ENCODE assay signal across 12 cellular contexts in the genomic region with DNA sequence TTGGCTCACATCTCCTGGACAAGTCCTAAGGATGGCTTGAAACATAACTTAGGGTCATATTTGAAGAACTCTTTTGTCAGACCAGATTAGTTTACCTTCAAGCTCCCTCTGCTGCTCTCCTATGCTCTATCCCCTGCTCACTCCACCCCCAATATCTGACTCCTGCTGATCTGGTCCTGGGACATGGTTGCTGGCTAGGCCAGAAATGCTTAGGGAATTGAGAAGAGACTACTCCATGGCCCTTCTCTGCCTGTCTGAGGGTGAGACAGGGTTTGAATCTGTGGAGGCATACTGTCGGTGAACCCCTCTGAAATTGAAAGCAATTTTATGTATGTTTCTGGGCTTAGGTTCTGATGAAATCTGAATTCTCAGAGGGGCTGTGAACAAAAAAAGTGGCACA. TPM values are rescaled to one million over a fixed set of nuclear protein-coding genes. Genes with fewer than 3 reads are reported as not detected.
DNase-seq lines count a peak whose midpoint lies in the region; ATAC-seq and TF ChIP-seq lines count a peak whose summit lies in the region.
"Had no signal": no experiment of that assay in that cellular context is flagged by ENCODE, and none has a peak within 500 bp of the region (broad histone marks: within the 10 kb centered on the region; RNA-seq: fewer than 3 reads in every experiment).

No MANE protein-coding gene starts in this region.

- CTCF ChIA-PET in CD4-positive, alpha-beta T cell (lab: Charles Lee) = interaction anchor here (1.9 to 2.1 kb wide), 2 partner anchors 7 to 17 kb away, joined by 6 to 8 read pairs; no protein-coding TSS in a partner anchor

- peaks cover 82% of the 10 kb centered on the region for H3K4me1 Mint-ChIP-seq in CD4-positive, alpha-beta T cell (ENCODE audit: low read depth)
- H3K4me1 Mint-ChIP-seq in activated T-helper 1 cell treated with anti-CD3 and anti-CD28 coated beads, Interleukin-12 subunit alpha, Interleukin-12 subunit beta, Interleukin-2, Interleukin-4 antibody, amounts not matched to agents 30 ng/mL and 10 ng/mL and 1 ng/mL, durations not matched to agents 14 hours and 24 hours and 36 hours (ENCODE audit: low read depth) = peaks cover 78% of the 10 kb centered on the region
- H3K4me1 Mint-ChIP-seq in naive thymus-derived CD8-positive, alpha-beta T cell = peaks cover 47 to 87% (median 84%) of the 10 kb centered on the region in 4 donors

- H3K9me3 ChIP-seq in CD4-positive, alpha-beta T cell (ENCODE audit: control insufficient read depth, low read length) = no peaks in the 10 kb centered on the region
- no peaks in the 10 kb centered on the region for H3K9me3 ChIP-seq in lower lobe of right lung
- H3K9me3 ChIP-seq: right atrium auricular region had no signal

- no peaks in the 10 kb centered on the region for H3K27me3 ChIP-seq in CD4-positive, alpha-beta T cell (ENCODE audit: control insufficient read depth, insufficient read depth, low read length)
- no peaks in the 10 kb centered on the region for H3K27me3 ChIP-seq in lower lobe of right lung (ENCODE audit: low read depth)
- H3K27me3 ChIP-seq: dorsolateral prefrontal cortex, right atrium auricular region had no signal

- peak overlapping the region; percentile 69 for H3K4me3 Mint-ChIP-seq in CD4-positive, alpha-beta T cell
- peak overlapping the region; percentile 65 for H3K4me3 Mint-ChIP-seq in activated T-helper 1 cell treated with anti-CD3 and anti-CD28 coated beads, Interleukin-12 subunit alpha, Interleukin-12 subunit beta, Interleukin-2, Interleukin-4 antibody, amounts not matched to agents 30 ng/mL and 10 ng/mL and 1 ng/mL, durations not matched to agents 14 hours and 24 hours and 36 hours
- peak overlapping the region; percentile 72 to 97 (median 88) for H3K4me3 Mint-ChIP-seq in naive thymus-derived CD8-positive, alpha-beta T cell

- peaks cover 28% of the 10 kb centered on the region for H3K36me3 Mint-ChIP-seq in CD4-positive, alpha-beta T cell (ENCODE audit: low read depth)
- H3K36me3 Mint-ChIP-seq in activated T-helper 1 cell treated with anti-CD3 and anti-CD28 coated beads, Interleukin-12 subunit alpha, Interleukin-12 subunit beta, Interleukin-2, Interleukin-4 antibody, amounts not matched to agents 30 ng/mL and 10 ng/mL and 1 ng/mL, durations not matched to agents 14 hours and 24 hours and 36 hours (ENCODE audit: low read depth) = peaks cover 27% of the 10 kb centered on the region
- peaks cover 0 to 10% (median under 1%) of the 10 kb centered on the region in 3 donors for H3K36me3 Mint-ChIP-seq in naive thymus-derived CD8-positive, alpha-beta T cell

- TF ChIP-seq CTCF in CD4-positive, alpha-beta T cell (IDR thresholded peaks at IDR 0.05) = no peak
- TF ChIP-seq CTCF in GM12865 (IDR thresholded peaks at IDR 0.05; ENCODE audit: insufficient read depth, low read depth, low read length, missing control alignments) (no peak), lower lobe of right lung (IDR thresholded peaks at IDR 0.05) (no peak)

- no peak for ATAC-seq in CD4-positive, alpha-beta T cell (ENCODE audit: poor library complexity)
- ATAC-seq in naive thymus-derived CD8-positive, alpha-beta T cell = no peak
- ATAC-seq in lower lobe of right lung (no peak), HG02870 (IDR thresholded peaks at IDR 0.05; ENCODE audit: unreplicated experiment) (no peak), GM19324 (IDR thresholded peaks at IDR 0.05; ENCODE audit: low FRiP score, unreplicated experiment) (no peak)

- POLR2A ChIA-PET in CD4-positive, alpha-beta T cell (lab: Charles Lee) = interaction anchor here (1.3 to 2.7 kb wide), 5 partner anchors 8 to 326 kb away, joined by 3 to 12 read pairs (median 4); no protein-coding TSS in a partner anchor
- POLR2A ChIA-PET in naive thymus-derived CD8-positive, alpha-beta T cell (lab: Charles Lee) = interaction anchor here (2.2 kb wide), 1 partner anchor 39 kb away, joined by 9 read pairs; no protein-coding TSS in a partner anchor

- intact Hi-C loops in CD4-positive, alpha-beta T cell (cut with DNase I, micrococcal nuclease) = loop anchor here (5.0 to 10.0 kb wide), 3 partner anchors 40 to 523 kb away; a partner anchor contains a TSS
- intact Hi-C loops in activated T-helper 1 cell treated with anti-CD3 and anti-CD28 coated beads, Interleukin-12 subunit alpha, Interleukin-12 subunit beta, Interleukin-2, Interleukin-4 antibody, amounts not matched to agents 30 ng/mL and 10 ng/mL and 1 ng/mL, durations not matched to agents 14 hours and 24 hours and 36 hours (cut with micrococcal nuclease) = loop anchor here (5.0 kb wide), 1 partner anchor 1800 kb away; a partner anchor contains a TSS
- intact Hi-C loops in lower lobe of right lung (cut with DNase I) = no loop called here

- H3K27me3 Mint-ChIP-seq in CD4-positive, alpha-beta T cell = no peaks in the 10 kb centered on the region
- no peaks in the 10 kb centered on the region for H3K27me3 Mint-ChIP-seq in activated T-helper 1 cell treated with anti-CD3 and anti-CD28 coated beads, Interleukin-12 subunit alpha, Interleukin-12 subunit beta, Interleukin-2, Interleukin-4 antibody, amounts not matched to agents 30 ng/mL and 10 ng/mL and 1 ng/mL, durations not matched to agents 14 hours and 24 hours and 36 hours (ENCODE audit: insufficient read depth)
- no peaks in the 10 kb centered on the region for H3K27me3 Mint-ChIP-seq in naive thymus-derived CD8-positive, alpha-beta T cell

- H3K4me3 ChIP-seq in GM12865 (ENCODE audit: low read depth, low read length) (peak overlapping the region; percentile 66), lower lobe of right lung (no peak overlapping the region)
- H3K4me3 ChIP-seq: dorsolateral prefrontal cortex, right atrium auricular region, SK-N-MC had no signal

- H3K27ac Mint-ChIP-seq in CD4-positive, alpha-beta T cell = peak overlapping the region; percentile 90
- H3K27ac Mint-ChIP-seq in activated T-helper 1 cell treated with anti-CD3 and anti-CD28 coated beads, Interleukin-12 subunit alpha, Interleukin-12 subunit beta, Interleukin-2, Interleukin-4 antibody, amounts not matched to agents 30 ng/mL and 10 ng/mL and 1 ng/mL, durations not matched to agents 14 hours and 24 hours and 36 hours = peak overlapping the region; percentile 74
- H3K27ac Mint-ChIP-seq in naive thymus-derived CD8-positive, alpha-beta T cell = peak overlapping the region; percentile 74 to 97 (median 93)

- no peak for DNase-seq in CD4-positive, alpha-beta T cell
- DNase-seq in GM12865 (ENCODE audit: low read depth) (no peak), lower lobe of right lung (no peak)
- DNase-seq in activated T-helper 1 cell treated with anti-CD3 and anti-CD28 coated beads, Interleukin-12 subunit alpha, Interleukin-12 subunit beta, Interleukin-2, Interleukin-4 antibody, amounts not matched to agents 30 ng/mL and 10 ng/mL and 1 ng/mL, durations not matched to agents 14 hours and 24 hours and 36 hours (ENCODE audit: low spot score) = no peak
- no peak for DNase-seq in naive thymus-derived CD8-positive, alpha-beta T cell
- DNase-seq: activated CD4-positive, CD25-positive, alpha-beta regulatory T cell treated with anti-CD3 and anti-CD28 coated beads, Interleukin-2, amount 50 U/mL, for 72 hours; dorsolateral prefrontal cortex; foreskin fibroblast had no signal

- H3K36me3 ChIP-seq in lower lobe of right lung = no peaks in the 10 kb centered on the region
- H3K36me3 ChIP-seq: right atrium auricular region had no signal

- no peaks in the 10 kb centered on the region for H3K9me3 Mint-ChIP-seq in CD4-positive, alpha-beta T cell
- H3K9me3 Mint-ChIP-seq in activated T-helper 1 cell treated with anti-CD3 and anti-CD28 coated beads, Interleukin-12 subunit alpha, Interleukin-12 subunit beta, Interleukin-2, Interleukin-4 antibody, amounts not matched to agents 30 ng/mL and 10 ng/mL and 1 ng/mL, durations not matched to agents 14 hours and 24 hours and 36 hours = no peaks in the 10 kb centered on the region
- no peaks in the 10 kb centered on the region for H3K9me3 Mint-ChIP-seq in naive thymus-derived CD8-positive, alpha-beta T cell

- no peak overlapping the region for H3K27ac ChIP-seq in CD4-positive, alpha-beta T cell (ENCODE audit: low read depth, low read length)
- no peak overlapping the region for H3K27ac ChIP-seq in lower lobe of right lung
- H3K27ac ChIP-seq: dorsolateral prefrontal cortex, SK-N-MC had no signal

- H3K4me1 ChIP-seq in lower lobe of right lung = peaks cover 81% of the 10 kb centered on the region

RNA-seq across cellular contexts. Expression of a gene that starts 3.3 kb away (rescaled TPM):
- total RNA-seq in CD4-positive, alpha-beta T cell = 10 to 100 TPM; 69.4 to 77.0 TPM
- total RNA-seq in activated T-helper 1 cell treated with anti-CD3 and anti-CD28 coated beads, Interleukin-12 subunit alpha, Interleukin-12 subunit beta, Interleukin-2, Interleukin-4 antibody, amounts not matched to agents 30 ng/mL and 10 ng/mL and 1 ng/mL, durations not matched to agents 14 hours and 24 hours and 36 hours = 57.4 and 58.7 TPM in 2 replicates
- 10 to 100 TPM; 68.1 to 77.0 TPM for total RNA-seq in naive thymus-derived CD8-positive, alpha-beta T cell
- polyA plus RNA-seq in naive thymus-derived CD8-positive, alpha-beta T cell = 10 to 100 TPM; 15.7 to 22.7 (median 17.2) TPM
- total RNA-seq in lower lobe of right lung = 33.0 TPM
